13 cellular contexts compared by ENCODE assay signal in the genomic region with DNA sequence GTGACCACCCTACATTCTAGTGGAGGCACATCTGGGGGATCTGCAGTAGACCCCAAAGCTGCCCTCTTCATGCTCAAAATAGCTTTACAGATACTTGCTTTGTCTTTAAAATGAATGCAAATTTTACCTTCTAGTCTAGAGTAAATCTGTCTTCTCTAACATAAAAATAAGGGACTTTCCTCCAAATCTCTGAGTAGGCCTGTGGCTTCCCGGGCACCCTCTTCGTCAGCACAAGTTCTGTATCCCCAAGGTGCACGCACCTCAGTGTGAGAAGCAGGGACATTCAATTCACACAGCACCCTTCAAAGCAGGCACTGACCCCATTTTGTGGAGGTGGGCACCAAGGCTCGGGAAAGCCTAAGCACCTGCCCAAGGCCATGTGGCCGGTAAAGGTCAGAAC.
DNase-seq lines count a peak whose midpoint lies in the region; ATAC-seq and TF ChIP-seq lines count a peak whose summit lies in the region.
"Had no signal": no experiment of that assay in that cellular context is flagged by ENCODE, and none has a peak within 500 bp of the region (broad histone marks: within the 10 kb centered on the region; RNA-seq: fewer than 3 reads in every experiment).

No MANE protein-coding gene starts in this region.

- no peaks in the 10 kb centered on the region for H3K9me3 Mint-ChIP-seq in stimulated activated naive B cell treated with anti-CD40 and anti-IgM and Interleukin-4, amounts not matched to agents 10 μg/mL and 1 μg/mL and 100 μg/mL, for 72 hours

- peak overlapping the region; percentile 94 for H3K27ac Mint-ChIP-seq in stimulated activated naive B cell treated with anti-CD40 and anti-IgM and Interleukin-4, amounts not matched to agents 10 μg/mL and 1 μg/mL and 100 μg/mL, for 72 hours

- H3K79me2 ChIP-seq in MM.1S (ENCODE audit: low read length) = peaks cover 98% of the 10 kb centered on the region

- peaks cover 51% of the 10 kb centered on the region for H3K36me3 ChIP-seq in MM.1S (replicated peaks; ENCODE audit: insufficient read depth, low read length)

- H2AFZ ChIP-seq in MM.1S (ENCODE audit: low read length) = no peak overlapping the region
- H2AFZ ChIP-seq: GM23248 had no signal

- H3K4me3 ChIP-seq in MM.1S (ENCODE audit: low read length) = no peak overlapping the region
- H3K4me3 ChIP-seq: GM23248 had no signal

- no peaks in the 10 kb centered on the region for H3K9me2 ChIP-seq in MM.1S (replicated peaks; ENCODE audit: insufficient read depth, low read length)

- no peak for TF ChIP-seq CTCF in MM.1S (IDR thresholded peaks at IDR 0.05; ENCODE audit: low read length)

- peaks cover 53 to 71% of the 10 kb centered on the region in 2 donors for H3K36me3 Mint-ChIP-seq in stimulated activated naive B cell treated with anti-CD40 and anti-IgM and Interleukin-4, amounts not matched to agents 10 μg/mL and 1 μg/mL and 100 μg/mL, for 72 hours

- H3K4me1 Mint-ChIP-seq in stimulated activated naive B cell treated with anti-CD40 and anti-IgM and Interleukin-4, amounts not matched to agents 10 μg/mL and 1 μg/mL and 100 μg/mL, for 72 hours = peaks cover 52 to 81% of the 10 kb centered on the region in 2 donors

- H3K4me1 ChIP-seq in MM.1S (ENCODE audit: low read length) = peaks cover 48% of the 10 kb centered on the region

- H3K9me3 ChIP-seq in MM.1S (replicated peaks; ENCODE audit: insufficient read depth, low read length) = no peaks in the 10 kb centered on the region

- no peak overlapping the region for H3K9ac ChIP-seq in MM.1S (ENCODE audit: low read length)
- H3K9ac ChIP-seq: GM23248 had no signal

- peak; percentile 69 to 71 for ATAC-seq in activated CD4-positive, CD25-positive, alpha-beta regulatory T cell treated with anti-CD3 and anti-CD28 coated beads, Interleukin-2, amount 50 U/mL, for 24 hours
- peak; percentile 65 to 77 for ATAC-seq in stimulated activated naive B cell treated with anti-CD40 and anti-IgM and Interleukin-4, amounts not matched to agents 10 μg/mL and 1 μg/mL and 100 μg/mL, for 72 hours (replicated peaks)
- no peak for ATAC-seq in HG03135 (IDR thresholded peaks at IDR 0.05; ENCODE audit: unreplicated experiment)

- no peak overlapping the region; the same call in 1 of the 2 replicates for H3K4me2 ChIP-seq in MM.1S (ENCODE audit: low read depth, low read length)

- peaks cover 18% of the 10 kb centered on the region for H3F3A ChIP-seq in MM.1S (ENCODE audit: insufficient read depth, low read length)

- DNase-seq in activated CD4-positive, CD25-positive, alpha-beta regulatory T cell (lab: John Stamatoyannopoulos, UW) = no peak
- DNase-seq in MM.1S (no peak), putamen (ENCODE audit: low spot score) (no peak), islet precursor cell (no peak)
- peak; percentile 28 for DNase-seq in central memory CD4-positive, alpha-beta T cell
- no peak for DNase-seq in stimulated activated naive B cell treated with anti-CD40 and anti-IgM and Interleukin-4, amounts not matched to agents 10 μg/mL and 1 μg/mL and 100 μg/mL, for 72 hours
- DNase-seq: activated CD8-positive, alpha-beta memory T cell treated with anti-CD3 and anti-CD28 coated beads, Interleukin-2, amount 50 U/mL, for 48 hours; DMS79 treated with DMSO at 0.1 percent for 48 hours; GM23248; mesenchymal stem cell had no signal

- peak overlapping the region; percentile 60 for H3K27ac ChIP-seq in MM.1S (ENCODE audit: low read length)
- H3K27ac ChIP-seq: 22Rv1, GM23248 had no signal

- H3K4me3 Mint-ChIP-seq in stimulated activated naive B cell treated with anti-CD40 and anti-IgM and Interleukin-4, amounts not matched to agents 10 μg/mL and 1 μg/mL and 100 μg/mL, for 72 hours = peak overlapping the region; percentile 15 to 61

- H3K27me3 Mint-ChIP-seq in stimulated activated naive B cell treated with anti-CD40 and anti-IgM and Interleukin-4, amounts not matched to agents 10 μg/mL and 1 μg/mL and 100 μg/mL, for 72 hours = no peaks in the 10 kb centered on the region

- H4K20me1 ChIP-seq in MM.1S (ENCODE audit: insufficient read depth, low read length) = peaks cover 9% of the 10 kb centered on the region; the same call in 1 of the 2 replicates

- H3K27me3 ChIP-seq in MM.1S (replicated peaks; ENCODE audit: insufficient read depth, low read length) = no peaks in the 10 kb centered on the region
